ENCODE assay signal across 8 cellular contexts in genomic region chr19:18291590-18292459, GRCh38. TPM values are rescaled to one million over a fixed set of nuclear protein-coding genes. Genes with fewer than 3 reads are reported as not detected.
DNase-seq lines count a peak whose midpoint lies in the region; ATAC-seq and TF ChIP-seq lines count a peak whose summit lies in the region.

No MANE protein-coding gene starts in this region.

- peak overlapping the region; percentile 68 for H3K9ac ChIP-seq in neural cell (ENCODE audit: low read length)
- peak overlapping the region; percentile 73 to 92 (median 84) for H3K9ac ChIP-seq in subcutaneous abdominal adipose tissue (ENCODE audit: low read length in 5 of 5)

- peaks cover 4 to 35% (median 19%) of the 10 kb centered on the region in 4 donors for H3K4me1 ChIP-seq in Peyer's patch
- peaks cover 2 to 42% (median 30%) of the 10 kb centered on the region in 5 donors for H3K4me1 ChIP-seq in subcutaneous abdominal adipose tissue (ENCODE audit: control insufficient read depth in 5 of 5, insufficient read depth in 5 of 5, low read length in 5 of 5)

- ATAC-seq in HG03039 (IDR thresholded peaks at IDR 0.05; ENCODE audit: unreplicated experiment): peak; percentile 42

- no peak overlapping the region for H2AFZ ChIP-seq in neural cell (ENCODE audit: low read depth, low read length)

- peak overlapping the region; percentile 58 to 81 (median 74) for H3K4me3 ChIP-seq in Peyer's patch
- peak overlapping the region; percentile 69 for H3K4me3 ChIP-seq in fibroblast of villous mesenchyme (ENCODE audit: low read depth, low read length)
- H3K4me3 ChIP-seq in neural cell (ENCODE audit: low read length): peak overlapping the region; percentile 63
- H3K4me3 ChIP-seq in subcutaneous abdominal adipose tissue (ENCODE audit: low read depth in 1 of 5, low read length in 5 of 5): peak overlapping the region; percentile 83 to 90 (median 85)

- H3K9me3 ChIP-seq in Peyer's patch (no peaks in the 10 kb centered on the region), neural cell (ENCODE audit: low read length) (no peaks in the 10 kb centered on the region), subcutaneous abdominal adipose tissue (ENCODE audit: control insufficient read depth in 5 of 5, low read length in 5 of 5) (no peaks in the 10 kb centered on the region)

- no peaks in the 10 kb centered on the region for H3K9me2 ChIP-seq in neural cell (ENCODE audit: insufficient read depth, low read length)

- no peaks in the 10 kb centered on the region for H3K79me2 ChIP-seq in neural cell (replicated peaks; ENCODE audit: insufficient read depth, low read length)

- H3K36me3 ChIP-seq in Peyer's patch: no peaks in the 10 kb centered on the region
- no peaks in the 10 kb centered on the region for H3K36me3 ChIP-seq in neural cell (ENCODE audit: insufficient read depth, low read length)
- no peaks in the 10 kb centered on the region for H3K36me3 ChIP-seq in subcutaneous abdominal adipose tissue (ENCODE audit: control insufficient read depth in 5 of 5, insufficient read depth in 5 of 5, low read length in 5 of 5)

- DNase-seq in NCI-H1436 (lab: John Stamatoyannopoulos, UW) (peak; percentile 80), NCI-H1436 treated with DMSO at 0.1 percent for 48 hours (lab: John Stamatoyannopoulos, UW) (no peak), Peyer's patch (peak; percentile 90 to 97 (median 97)), fibroblast of villous mesenchyme (ENCODE audit: low read depth) (peak; percentile 90)
- peak; percentile 92 for DNase-seq in activated effector memory CD4-positive, alpha-beta T cell treated with anti-CD3 and anti-CD28 coated beads, Interleukin-2, amount 50 U/mL, for 16 hours

- TF ChIP-seq CTCF in Peyer's patch (IDR thresholded peaks at IDR 0.05) (no peak), fibroblast of villous mesenchyme (IDR thresholded peaks at IDR 0.05; ENCODE audit: insufficient read depth, low read depth, low read length) (no peak), neural cell (IDR thresholded peaks at IDR 0.05; ENCODE audit: poor library complexity, severe bottlenecking) (no peak)

- H3F3A ChIP-seq in neural cell (ENCODE audit: insufficient read depth, low read length, poor library complexity, severe bottlenecking): no peaks in the 10 kb centered on the region

- H4K20me1 ChIP-seq in neural cell (ENCODE audit: insufficient read depth): no peaks in the 10 kb centered on the region

- peak; percentile 70 to 82 for TF ChIP-seq POLR2A in Peyer's patch (IDR thresholded peaks at IDR 0.05)

- H3K27me3 ChIP-seq in Peyer's patch (no peaks in the 10 kb centered on the region), neural cell (ENCODE audit: insufficient read depth, low read depth, low read length) (no peaks in the 10 kb centered on the region), subcutaneous abdominal adipose tissue (ENCODE audit: control insufficient read depth in 5 of 5, insufficient read depth in 4 of 5, low read length in 5 of 5) (no peaks in the 10 kb centered on the region)

- peak overlapping the region; percentile 39 for H3K4me2 ChIP-seq in neural cell (ENCODE audit: low read length)

- TF ChIP-seq EP300 in neural cell (conservative IDR thresholded peaks at IDR 0.05; ENCODE audit: poor library complexity, severe bottlenecking): peak; percentile 30

- TF ChIP-seq RAD21 in neural cell (conservative IDR thresholded peaks at IDR 0.05): no peak

- H3K27ac ChIP-seq in Peyer's patch (peak overlapping the region; percentile 93 to 99 (median 99)), neural cell (ENCODE audit: low read length) (peak overlapping the region; percentile 44), subcutaneous abdominal adipose tissue (ENCODE audit: low read depth, low read length) (peak overlapping the region; percentile 95)

TF ChIP-seq in neural cell, 6 proteins besides CTCF, POLR2A, EP300 and RAD21:
- TF ChIP-seq POLR2AphosphoS5 (IDR thresholded peaks at IDR 0.05) (peak; percentile 38), MXI1 (conservative IDR thresholded peaks at IDR 0.05; ENCODE audit: poor library complexity, severe bottlenecking) (no peak)

RNA-seq across cellular contexts. Expression of gene JUND, which starts 10.4 kb away (rescaled TPM):
- total RNA-seq in Peyer's patch: 100 to 1,000 TPM; 629 to 753 (median 680) TPM
- 111 and 150 TPM in 2 replicates for total RNA-seq in fibroblast of villous mesenchyme
- 94.9 and 134 TPM in 2 replicates for polyA plus RNA-seq in neural cell
- polyA minus RNA-seq in neural cell: 150 and 167 TPM in 2 replicates

RNA-seq across cellular contexts. Expression of gene IQCN, which starts 17.6 kb away (rescaled TPM):
- 10 to 100 TPM in 2 of 4 donors, 1 to 10 TPM in 2; 7.4 to 40.2 (median 17.0) TPM for total RNA-seq in Peyer's patch
- 0.86 and 0.97 TPM in 2 replicates for total RNA-seq in fibroblast of villous mesenchyme
- 2.5 and 3.7 TPM in 2 replicates for polyA plus RNA-seq in neural cell
- polyA minus RNA-seq in neural cell: 2.7 and 4.3 TPM in 2 replicates

RNA-seq across cellular contexts. Expression of gene LSM4, which starts 31.1 kb away (rescaled TPM):
- total RNA-seq in Peyer's patch (100 to 1,000 TPM; 102 to 193 (median 178) TPM), fibroblast of villous mesenchyme (131 and 143 TPM in 2 replicates)
- polyA plus RNA-seq in neural cell: 382 and 410 TPM in 2 replicates
- 127 and 138 TPM in 2 replicates for polyA minus RNA-seq in neural cell

RNA-seq across cellular contexts. Expression of gene PGPEP1, which starts 48.6 kb away (rescaled TPM):
- total RNA-seq in Peyer's patch (100 to 1,000 TPM in 1 of 4 donors, 10 to 100 TPM in 3; 45.4 to 138 (median 89.2) TPM), fibroblast of villous mesenchyme (24.8 and 29.8 TPM in 2 replicates)
- polyA plus RNA-seq in neural cell: 5.9 and 10.9 TPM in 2 replicates
- polyA minus RNA-seq in neural cell: 14.1 and 16.6 TPM in 2 replicates

Comparison
In these comparisons a context has a peak if more than half of its experiments do, and no peak if none do; other contexts are left out.
1. H3K27ac ChIP-seq: peak in every context shown above with its lines; median percentile 99 in Peyer's patch; 95 in subcutaneous abdominal adipose tissue; 44 in neural cell.